ENCODE assay signal across 8 cellular contexts in genomic region chr17:42779942-42780815, GRCh38.
DNase-seq lines count a peak whose midpoint lies in the region; ATAC-seq lines count a peak whose summit lies in the region.

Gene WNK4 (plus strand): TSS chr17:42780610. CDS start chr17:42780699, 89 bp downstream.

- ATAC-seq in stimulated activated naive B cell treated with anti-CD40 and anti-IgM and Interleukin-4, amounts not matched to agents 10 μg/mL and 1 μg/mL and 100 μg/mL, for 72 hours (replicated peaks): peak in 1 of 2 donors; percentile 30
- ATAC-seq in GM19463 (IDR thresholded peaks at IDR 0.05; ENCODE audit: unreplicated experiment): no peak

- peak within 1 kb of the TSS; percentile 77 for H3K9ac ChIP-seq in adipocyte (ENCODE audit: low read length)
- H3K9ac ChIP-seq in iPS-18a (ENCODE audit: low read length): no peak within 1 kb of the TSS

- H3K27ac ChIP-seq in iPS-18a (ENCODE audit: low read length): no peak within 1 kb of the TSS

- H3K4me3 ChIP-seq in adipocyte (ENCODE audit: low read length) (peak within 1 kb of the TSS; percentile 76), iPS-18a (ENCODE audit: low read length) (peak within 1 kb of the TSS; percentile 66)

- DNase-seq in DMS 273 (lab: John Stamatoyannopoulos, UW; ENCODE audit: unreplicated experiment) (peak; percentile 70), DMS 273 treated with DMSO at 0.1 percent for 48 hours (lab: John Stamatoyannopoulos, UW) (no peak), adipocyte (ENCODE audit: low read depth) (peak; percentile 50), NOMO-1 (lab: John Stamatoyannopoulos, UW; ENCODE audit: unreplicated experiment in 2 of 2) (no peak)
- no peak for DNase-seq in stimulated activated naive B cell treated with anti-CD40 and anti-IgM and Interleukin-4, amounts not matched to agents 10 μg/mL and 1 μg/mL and 100 μg/mL, for 72 hours
- no peak for DNase-seq in stimulated activated naive CD4-positive, alpha-beta T cell (lab: John Stamatoyannopoulos, UW)

- peak within 1 kb of the TSS; percentile 56 to 61 for H3K4me3 Mint-ChIP-seq in stimulated activated naive B cell treated with anti-CD40 and anti-IgM and Interleukin-4, amounts not matched to agents 10 μg/mL and 1 μg/mL and 100 μg/mL, for 72 hours

- peak within 1 kb of the TSS; percentile 31 for H3K27ac Mint-ChIP-seq in stimulated activated naive B cell treated with anti-CD40 and anti-IgM and Interleukin-4, amounts not matched to agents 10 μg/mL and 1 μg/mL and 100 μg/mL, for 72 hours

- H3K4me1 Mint-ChIP-seq in stimulated activated naive B cell treated with anti-CD40 and anti-IgM and Interleukin-4, amounts not matched to agents 10 μg/mL and 1 μg/mL and 100 μg/mL, for 72 hours: peaks cover 34 to 57% of the 10 kb centered on the region in 2 donors

- H3K27me3 ChIP-seq in adipocyte (replicated peaks; ENCODE audit: control insufficient read depth, insufficient read depth, low read length) (peaks cover 5% of the 10 kb centered on the region), iPS-18a (ENCODE audit: control insufficient read depth, insufficient read depth, low read length) (peaks cover 31% of the 10 kb centered on the region)

- H3K27me3 Mint-ChIP-seq in stimulated activated naive B cell treated with anti-CD40 and anti-IgM and Interleukin-4, amounts not matched to agents 10 μg/mL and 1 μg/mL and 100 μg/mL, for 72 hours: peaks cover 45 to 56% of the 10 kb centered on the region in 2 donors

- H3K4me1 ChIP-seq in adipocyte (ENCODE audit: control insufficient read depth, insufficient read depth, low read length) (peaks cover 41% of the 10 kb centered on the region), iPS-18a (ENCODE audit: control insufficient read depth, low read depth, low read length) (peaks cover 6% of the 10 kb centered on the region)

- peaks cover 32 to 39% of the 10 kb centered on the region in 2 donors for H3K36me3 Mint-ChIP-seq in stimulated activated naive B cell treated with anti-CD40 and anti-IgM and Interleukin-4, amounts not matched to agents 10 μg/mL and 1 μg/mL and 100 μg/mL, for 72 hours

- H3K9me3 ChIP-seq in adipocyte (ENCODE audit: control insufficient read depth, low read length) (no peaks in the 10 kb centered on the region), iPS-18a (ENCODE audit: control insufficient read depth, low read depth, low read length) (no peaks in the 10 kb centered on the region)

- H3K9me3 Mint-ChIP-seq in stimulated activated naive B cell treated with anti-CD40 and anti-IgM and Interleukin-4, amounts not matched to agents 10 μg/mL and 1 μg/mL and 100 μg/mL, for 72 hours: no peaks in the 10 kb centered on the region

- H3K36me3 ChIP-seq in adipocyte (ENCODE audit: control insufficient read depth, insufficient read depth, low read length, severe bottlenecking) (peaks cover 45% of the 10 kb centered on the region), iPS-18a (ENCODE audit: control insufficient read depth, low read depth, low read length) (peaks cover 18% of the 10 kb centered on the region)

Comparison
In these comparisons a context has a peak if more than half of its experiments do, and no peak if none do; other contexts are left out.
1. DNase-seq: peak in DMS 273 (single experiment) and adipocyte (single experiment); none in DMS 273 treated with DMSO at 0.1 percent for 48 hours (single experiment), stimulated activated naive B cell treated with anti-CD40 and anti-IgM and Interleukin-4, amounts not matched to agents 10 μg/mL and 1 μg/mL and 100 μg/mL, for 72 hours (single experiment), NOMO-1 (0 of 2) and stimulated activated naive CD4-positive, alpha-beta T cell (0 of 6).